ENCODE assay signal across 8 cellular contexts in genomic region chr17:60676758-60677307, GRCh38. TPM values are rescaled to one million over a fixed set of nuclear protein-coding genes. Genes with fewer than 3 reads are reported as not detected.
DNase-seq lines count a peak whose midpoint lies in the region; ATAC-seq and TF ChIP-seq lines count a peak whose summit lies in the region.

No MANE protein-coding gene starts in this region.

- H3K4me3 ChIP-seq in OCI-LY3 (ENCODE audit: low read length): peak overlapping the region; percentile 82
- peak overlapping the region; percentile 73 for H3K4me3 ChIP-seq in ovary

- H3K4me2 ChIP-seq in OCI-LY3 (ENCODE audit: low read length): peak overlapping the region; percentile 79

- ATAC-seq in GM19328 (IDR thresholded peaks at IDR 0.05; ENCODE audit: unreplicated experiment): no peak
- ATAC-seq in GM18858 (IDR thresholded peaks at IDR 0.05; ENCODE audit: unreplicated experiment): no peak
- ATAC-seq in HG03139 (IDR thresholded peaks at IDR 0.05; ENCODE audit: unreplicated experiment): no peak

- no peaks in the 10 kb centered on the region for H3K9me3 ChIP-seq in OCI-LY3 (ENCODE audit: insufficient read depth, low read length)
- H3K9me3 ChIP-seq in ovary: no peaks in the 10 kb centered on the region

- H3K36me3 ChIP-seq in OCI-LY3 (replicated peaks; ENCODE audit: low read depth, low read length) (no peaks in the 10 kb centered on the region), ovary (no peaks in the 10 kb centered on the region)

- H3K27me3 Mint-ChIP-seq in Calu3 (ENCODE audit: unreplicated experiment) (no peaks in the 10 kb centered on the region), endothelial cell (ENCODE audit: unreplicated experiment) (no peaks in the 10 kb centered on the region)

- H3K36me3 Mint-ChIP-seq in Calu3 (ENCODE audit: insufficient read depth, unreplicated experiment) (peaks cover 12% of the 10 kb centered on the region), endothelial cell (ENCODE audit: low read depth, unreplicated experiment) (no peaks in the 10 kb centered on the region)

- no peak for TF ChIP-seq EP300 in ovary (IDR thresholded peaks at IDR 0.05)

- H2AFZ ChIP-seq in OCI-LY3 (ENCODE audit: low read depth, low read length): peak overlapping the region; percentile 56

- H3K9me3 Mint-ChIP-seq in Calu3 (ENCODE audit: low read depth, unreplicated experiment) (no peaks in the 10 kb centered on the region), endothelial cell (ENCODE audit: unreplicated experiment) (no peaks in the 10 kb centered on the region)

- 23 to 30% (median 24%) methylated on average over 17 of the region's 17 CpGs for WGBS in ovary, 3 donors

- no TSS peak for BruUV-seq in Calu3 (replicated peaks; lab: Mats Ljungman, UMichigan)

- peak overlapping the region; percentile 99 for H3K4me3 Mint-ChIP-seq in Calu3 (ENCODE audit: low read depth, unreplicated experiment)
- H3K4me3 Mint-ChIP-seq in endothelial cell (ENCODE audit: unreplicated experiment): peak overlapping the region; percentile 97

- H3K4me1 ChIP-seq in OCI-LY3 (ENCODE audit: low read length) (peaks cover 6% of the 10 kb centered on the region), ovary (ENCODE audit: insufficient read depth) (peaks cover 6% of the 10 kb centered on the region)

- intact Hi-C loops in Calu3 (cut with micrococcal nuclease; ENCODE audit: unreplicated experiment): no loop called here
- intact Hi-C loops in ovary (cut with DNase I): no loop called here

- H3K79me2 ChIP-seq in OCI-LY3 (ENCODE audit: low read length): no peaks in the 10 kb centered on the region

- H3K27me3 ChIP-seq in OCI-LY3 (ENCODE audit: low read depth, low read length): no peaks in the 10 kb centered on the region; the same call in 1 of the 2 replicates
- no peaks in the 10 kb centered on the region for H3K27me3 ChIP-seq in ovary

- CTCF ChIA-PET in Calu3 (lab: Charles Lee): interaction anchor here (1.1 kb wide), 1 partner anchor 77 kb away, joined by 3 read pairs; the partner anchor contains the start of gene PPM1D

- H3K27ac Mint-ChIP-seq in Calu3 (ENCODE audit: unreplicated experiment) (peak overlapping the region; percentile 72), endothelial cell (ENCODE audit: unreplicated experiment) (peak overlapping the region; percentile 85)

- H3K9ac ChIP-seq in OCI-LY3 (ENCODE audit: low read length): no peak overlapping the region

- TF ChIP-seq POLR2A in ovary (IDR thresholded peaks at IDR 0.05): no peak

- TF ChIP-seq CTCF in Calu3 (IDR thresholded peaks at IDR 0.05; ENCODE audit: unreplicated experiment) (no peak), OCI-LY3 (IDR thresholded peaks at IDR 0.05; ENCODE audit: low read depth, low read length) (no peak), endothelial cell (IDR thresholded peaks at IDR 0.05; ENCODE audit: unreplicated experiment) (no peak), ovary (IDR thresholded peaks at IDR 0.05) (no peak)

- H3K27ac ChIP-seq in OCI-LY3 (ENCODE audit: low read length) (no peak overlapping the region), ovary (peak overlapping the region in 1 of 2 donors; percentile 58)

- no peaks in the 10 kb centered on the region for H4K20me1 ChIP-seq in OCI-LY3 (ENCODE audit: insufficient read depth, low read length)

- DNase-seq in Calu3 (no peak), endothelial cell (ENCODE audit: low spot score) (no peak), ovary (peak in 1 of 5 donors; percentile 25), NK-92 (lab: John Stamatoyannopoulos, UW; ENCODE audit: unreplicated experiment) (no peak)

- no peaks in the 10 kb centered on the region for H3K4me1 Mint-ChIP-seq in Calu3 (ENCODE audit: low read depth, unreplicated experiment)
- peaks cover 13% of the 10 kb centered on the region for H3K4me1 Mint-ChIP-seq in endothelial cell (ENCODE audit: unreplicated experiment)

RNA-seq across cellular contexts. Expression of gene BCAS3, which starts 0.8 kb away (rescaled TPM):
- total RNA-seq in Calu3 (2022): 10.9 and 14.2 TPM in 2 replicates
- total RNA-seq in endothelial cell (ENCODE audit: unreplicated experiment): 38.1 TPM
- total RNA-seq in ovary: 10 to 100 TPM; 20.5 to 31.0 (median 21.6) TPM
- polyA plus RNA-seq in ovary: 10 to 100 TPM in 1 of 2 donors, 1 to 10 TPM in 1; 9.4 to 37.0 TPM
